13 cellular contexts compared by ENCODE assay signal in the genomic region with DNA sequence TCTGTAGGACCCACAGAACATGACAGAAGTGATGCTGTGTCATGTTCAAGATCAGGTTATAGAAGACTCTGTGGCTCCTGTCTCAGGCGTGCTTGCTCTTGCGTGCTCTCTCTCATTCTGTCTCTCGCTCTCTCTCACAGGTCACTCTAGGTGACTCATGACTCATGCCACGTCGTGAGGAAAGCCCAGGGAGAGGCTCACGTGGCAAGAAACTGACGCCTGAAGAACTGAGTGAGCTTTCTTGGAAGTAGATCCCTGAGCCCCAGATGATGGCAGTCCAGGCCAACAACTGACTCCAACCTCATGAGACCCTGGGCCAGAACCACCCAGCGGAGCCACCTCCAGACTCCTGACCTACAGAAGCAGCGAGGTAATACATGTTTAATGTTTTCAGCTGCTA.
DNase-seq lines count a peak whose midpoint lies in the region; ATAC-seq and TF ChIP-seq lines count a peak whose summit lies in the region.
"Had no signal": no experiment of that assay in that cellular context is flagged by ENCODE, and none has a peak within 500 bp of the region (broad histone marks: within the 10 kb centered on the region; RNA-seq: fewer than 3 reads in every experiment).

No MANE protein-coding gene starts in this region.

- no peaks in the 10 kb centered on the region for H3K9me3 Mint-ChIP-seq in activated CD8-positive, alpha-beta memory T cell treated with anti-CD3 and anti-CD28 coated beads, Interleukin-2, amount 10 ng/mL, durations not matched to agents 7 days and 5 days (ENCODE audit: low read depth)
- H3K9me3 Mint-ChIP-seq: stimulated activated effector memory CD8-positive, alpha-beta T cell treated with anti-CD3 and anti-CD28 coated beads, Interleukin-12 subunit alpha, Interleukin-12 subunit beta, amount 100 ng/mL, for 72 hours had no signal

- CTCF ChIA-PET in activated CD8-positive, alpha-beta memory T cell treated with anti-CD3 and anti-CD28 coated beads, Interleukin-2, amount 10 ng/mL, durations not matched to agents 7 days and 5 days (lab: Charles Lee): interaction anchor here (1.0 kb wide), 1 partner anchor 61 kb away, joined by 3 read pairs; no protein-coding TSS in a partner anchor

- H3K36me3 Mint-ChIP-seq in activated CD8-positive, alpha-beta memory T cell treated with anti-CD3 and anti-CD28 coated beads, Interleukin-2, amount 10 ng/mL, durations not matched to agents 7 days and 5 days: peaks cover 1% of the 10 kb centered on the region
- H3K36me3 Mint-ChIP-seq: stimulated activated effector memory CD8-positive, alpha-beta T cell treated with anti-CD3 and anti-CD28 coated beads, Interleukin-12 subunit alpha, Interleukin-12 subunit beta, amount 100 ng/mL, for 72 hours had no signal

- H3K4me3 ChIP-seq in cardiac fibroblast (replicated peaks in 1 of 2; ENCODE audit: low read depth in 2 of 2, low read length in 2 of 2): no peak overlapping the region
- H3K4me3 ChIP-seq in mucosa of descending colon: no peak overlapping the region
- H3K4me3 ChIP-seq: BLaER1, skin epidermis had no signal

- H3K36me3 ChIP-seq in mucosa of descending colon (ENCODE audit: low read depth): no peaks in the 10 kb centered on the region

- H3K27ac Mint-ChIP-seq in activated CD8-positive, alpha-beta memory T cell treated with anti-CD3 and anti-CD28 coated beads, Interleukin-2, amount 10 ng/mL, durations not matched to agents 7 days and 5 days: no peak overlapping the region
- H3K27ac Mint-ChIP-seq: stimulated activated effector memory CD8-positive, alpha-beta T cell treated with anti-CD3 and anti-CD28 coated beads, Interleukin-12 subunit alpha, Interleukin-12 subunit beta, amount 100 ng/mL, for 72 hours had no signal

- H3K27me3 Mint-ChIP-seq in activated CD8-positive, alpha-beta memory T cell treated with anti-CD3 and anti-CD28 coated beads, Interleukin-2, amount 10 ng/mL, durations not matched to agents 7 days and 5 days: no peaks in the 10 kb centered on the region

- H3K4me1 ChIP-seq in mucosa of descending colon (ENCODE audit: low read depth): peaks cover 12% of the 10 kb centered on the region

- TF ChIP-seq CTCF in cardiac fibroblast (IDR thresholded peaks at IDR 0.05; ENCODE audit: low read depth, low read length) (peak; percentile 30), mucosa of descending colon (IDR thresholded peaks at IDR 0.05) (no peak)

- H3K9me3 ChIP-seq in mucosa of descending colon: no peaks in the 10 kb centered on the region
- H3K9me3 ChIP-seq: BLaER1 had no signal

- H3K4me3 Mint-ChIP-seq in activated CD8-positive, alpha-beta memory T cell treated with anti-CD3 and anti-CD28 coated beads, Interleukin-2, amount 10 ng/mL, durations not matched to agents 7 days and 5 days: no peak overlapping the region
- H3K4me3 Mint-ChIP-seq: stimulated activated effector memory CD8-positive, alpha-beta T cell treated with anti-CD3 and anti-CD28 coated beads, Interleukin-12 subunit alpha, Interleukin-12 subunit beta, amount 100 ng/mL, for 72 hours had no signal

- DNase-seq in 8988T: peak; percentile 52
- peak; percentile 87 for DNase-seq in HK-2 (ENCODE audit: unreplicated experiment)
- DNase-seq in cardiac fibroblast (ENCODE audit: low read depth in 2 of 2): peak; percentile 75 to 98
- peak in 1 of 3 donors; percentile 37 for DNase-seq in mucosa of descending colon
- no peak for DNase-seq in GF-D8 (lab: John Stamatoyannopoulos, UW)
- DNase-seq in NCI-H1694 treated with DMSO at 0.1 percent for 48 hours (lab: John Stamatoyannopoulos, UW): no peak
- DNase-seq in activated CD8-positive, alpha-beta memory T cell treated with anti-CD3 and anti-CD28 coated beads, Interleukin-2, amount 10 ng/mL, durations not matched to agents 7 days and 5 days: no peak
- DNase-seq in SIG-M5 (lab: John Stamatoyannopoulos, UW): no peak
- DNase-seq: activated T-cell treated with anti-CD3 and anti-CD28 coated beads, Interleukin-2, amount 50 U/mL, for 48 hours; T-helper 9 cell had no signal

- intact Hi-C loops in mucosa of descending colon (cut with DNase I, micrococcal nuclease): no loop called here

- peak; percentile 57 for ATAC-seq in mucosa of descending colon
- no peak for ATAC-seq in activated CD8-positive, alpha-beta memory T cell treated with anti-CD3 and anti-CD28 coated beads, Interleukin-2, amount 10 ng/mL, durations not matched to agents 7 days and 5 days
- ATAC-seq: stimulated activated effector memory CD8-positive, alpha-beta T cell treated with anti-CD3 and anti-CD28 coated beads, Interleukin-12 subunit alpha, Interleukin-12 subunit beta, amount 100 ng/mL, for 72 hours had no signal

- peaks cover 13% of the 10 kb centered on the region for H3K4me1 Mint-ChIP-seq in activated CD8-positive, alpha-beta memory T cell treated with anti-CD3 and anti-CD28 coated beads, Interleukin-2, amount 10 ng/mL, durations not matched to agents 7 days and 5 days
- H3K4me1 Mint-ChIP-seq: stimulated activated effector memory CD8-positive, alpha-beta T cell treated with anti-CD3 and anti-CD28 coated beads, Interleukin-12 subunit alpha, Interleukin-12 subunit beta, amount 100 ng/mL, for 72 hours had no signal

Comparison
In these comparisons a context has a peak if more than half of its experiments do, and no peak if none do; other contexts are left out.
1. DNase-seq: peak in 8988T (single experiment), HK-2 (single experiment) and cardiac fibroblast (2 of 2); none in GF-D8 (single experiment), NCI-H1694 treated with DMSO at 0.1 percent for 48 hours (single experiment), activated CD8-positive, alpha-beta memory T cell treated with anti-CD3 and anti-CD28 coated beads, Interleukin-2, amount 10 ng/mL, durations not matched to agents 7 days and 5 days (single experiment) and SIG-M5 (single experiment).